ENCODE assay signal across 1 cellular context in genomic region chrY:20714391-20714790, GRCh38.
TF ChIP-seq lines count a peak whose summit lies in the region.

No MANE protein-coding gene starts in this region.

TF ChIP-seq in GM23338, 12 proteins besides CTCF, POLR2A, EP300 and RAD21 (continued from another document):
- TF ChIP-seq, protein P1, sequence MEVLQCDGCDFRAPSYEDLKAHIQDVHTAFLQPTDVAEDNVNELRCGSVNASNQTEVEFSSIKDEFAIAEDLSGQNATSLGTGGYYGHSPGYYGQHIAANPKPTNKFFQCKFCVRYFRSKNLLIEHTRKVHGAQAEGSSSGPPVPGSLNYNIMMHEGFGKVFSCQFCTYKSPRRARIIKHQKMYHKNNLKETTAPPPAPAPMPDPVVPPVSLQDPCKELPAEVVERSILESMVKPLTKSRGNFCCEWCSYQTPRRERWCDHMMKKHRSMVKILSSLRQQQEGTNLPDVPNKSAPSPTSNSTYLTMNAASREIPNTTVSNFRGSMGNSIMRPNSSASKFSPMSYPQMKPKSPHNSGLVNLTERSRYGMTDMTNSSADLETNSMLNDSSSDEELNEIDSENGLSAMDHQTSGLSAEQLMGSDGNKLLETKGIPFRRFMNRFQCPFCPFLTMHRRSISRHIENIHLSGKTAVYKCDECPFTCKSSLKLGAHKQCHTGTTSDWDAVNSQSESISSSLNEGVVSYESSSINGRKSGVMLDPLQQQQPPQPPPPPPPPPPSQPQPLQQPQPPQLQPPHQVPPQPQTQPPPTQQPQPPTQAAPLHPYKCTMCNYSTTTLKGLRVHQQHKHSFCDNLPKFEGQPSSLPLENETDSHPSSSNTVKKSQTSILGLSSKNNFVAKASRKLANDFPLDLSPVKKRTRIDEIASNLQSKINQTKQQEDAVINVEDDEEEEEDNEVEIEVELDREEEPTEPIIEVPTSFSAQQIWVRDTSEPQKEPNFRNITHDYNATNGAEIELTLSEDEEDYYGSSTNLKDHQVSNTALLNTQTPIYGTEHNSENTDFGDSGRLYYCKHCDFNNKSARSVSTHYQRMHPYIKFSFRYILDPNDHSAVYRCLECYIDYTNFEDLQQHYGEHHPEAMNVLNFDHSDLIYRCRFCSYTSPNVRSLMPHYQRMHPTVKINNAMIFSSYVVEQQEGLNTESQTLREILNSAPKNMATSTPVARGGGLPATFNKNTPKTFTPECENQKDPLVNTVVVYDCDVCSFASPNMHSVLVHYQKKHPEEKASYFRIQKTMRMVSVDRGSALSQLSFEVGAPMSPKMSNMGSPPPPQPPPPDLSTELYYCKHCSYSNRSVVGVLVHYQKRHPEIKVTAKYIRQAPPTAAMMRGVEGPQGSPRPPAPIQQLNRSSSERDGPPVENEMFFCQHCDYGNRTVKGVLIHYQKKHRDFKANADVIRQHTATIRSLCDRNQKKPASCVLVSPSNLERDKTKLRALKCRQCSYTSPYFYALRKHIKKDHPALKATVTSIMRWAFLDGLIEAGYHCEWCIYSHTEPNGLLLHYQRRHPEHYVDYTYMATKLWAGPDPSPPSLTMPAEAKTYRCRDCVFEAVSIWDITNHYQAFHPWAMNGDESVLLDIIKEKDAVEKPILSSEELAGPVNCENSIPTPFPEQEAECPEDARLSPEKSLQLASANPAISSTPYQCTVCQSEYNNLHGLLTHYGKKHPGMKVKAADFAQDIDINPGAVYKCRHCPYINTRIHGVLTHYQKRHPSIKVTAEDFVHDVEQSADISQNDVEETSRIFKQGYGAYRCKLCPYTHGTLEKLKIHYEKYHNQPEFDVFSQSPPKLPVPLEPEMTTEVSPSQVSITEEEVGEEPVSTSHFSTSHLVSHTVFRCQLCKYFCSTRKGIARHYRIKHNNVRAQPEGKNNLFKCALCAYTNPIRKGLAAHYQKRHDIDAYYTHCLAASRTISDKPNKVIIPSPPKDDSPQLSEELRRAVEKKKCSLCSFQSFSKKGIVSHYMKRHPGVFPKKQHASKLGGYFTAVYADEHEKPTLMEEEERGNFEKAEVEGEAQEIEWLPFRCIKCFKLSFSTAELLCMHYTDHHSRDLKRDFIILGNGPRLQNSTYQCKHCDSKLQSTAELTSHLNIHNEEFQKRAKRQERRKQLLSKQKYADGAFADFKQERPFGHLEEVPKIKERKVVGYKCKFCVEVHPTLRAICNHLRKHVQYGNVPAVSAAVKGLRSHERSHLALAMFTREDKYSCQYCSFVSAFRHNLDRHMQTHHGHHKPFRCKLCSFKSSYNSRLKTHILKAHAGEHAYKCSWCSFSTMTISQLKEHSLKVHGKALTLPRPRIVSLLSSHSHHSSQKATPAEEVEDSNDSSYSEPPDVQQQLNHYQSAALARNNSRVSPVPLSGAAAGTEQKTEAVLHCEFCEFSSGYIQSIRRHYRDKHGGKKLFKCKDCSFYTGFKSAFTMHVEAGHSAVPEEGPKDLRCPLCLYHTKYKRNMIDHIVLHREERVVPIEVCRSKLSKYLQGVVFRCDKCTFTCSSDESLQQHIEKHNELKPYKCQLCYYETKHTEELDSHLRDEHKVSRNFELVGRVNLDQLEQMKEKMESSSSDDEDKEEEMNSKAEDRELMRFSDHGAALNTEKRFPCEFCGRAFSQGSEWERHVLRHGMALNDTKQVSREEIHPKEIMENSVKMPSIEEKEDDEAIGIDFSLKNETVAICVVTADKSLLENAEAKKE (CRISPR knock-in tag; IDR thresholded peaks at IDR 0.05): no peak
- no peak for TF ChIP-seq REST (IDR thresholded peaks at IDR 0.05; ENCODE audit: unreplicated experiment)
